Comparison of ENCODE assay signal across 1 cellular context in the genomic region with DNA sequence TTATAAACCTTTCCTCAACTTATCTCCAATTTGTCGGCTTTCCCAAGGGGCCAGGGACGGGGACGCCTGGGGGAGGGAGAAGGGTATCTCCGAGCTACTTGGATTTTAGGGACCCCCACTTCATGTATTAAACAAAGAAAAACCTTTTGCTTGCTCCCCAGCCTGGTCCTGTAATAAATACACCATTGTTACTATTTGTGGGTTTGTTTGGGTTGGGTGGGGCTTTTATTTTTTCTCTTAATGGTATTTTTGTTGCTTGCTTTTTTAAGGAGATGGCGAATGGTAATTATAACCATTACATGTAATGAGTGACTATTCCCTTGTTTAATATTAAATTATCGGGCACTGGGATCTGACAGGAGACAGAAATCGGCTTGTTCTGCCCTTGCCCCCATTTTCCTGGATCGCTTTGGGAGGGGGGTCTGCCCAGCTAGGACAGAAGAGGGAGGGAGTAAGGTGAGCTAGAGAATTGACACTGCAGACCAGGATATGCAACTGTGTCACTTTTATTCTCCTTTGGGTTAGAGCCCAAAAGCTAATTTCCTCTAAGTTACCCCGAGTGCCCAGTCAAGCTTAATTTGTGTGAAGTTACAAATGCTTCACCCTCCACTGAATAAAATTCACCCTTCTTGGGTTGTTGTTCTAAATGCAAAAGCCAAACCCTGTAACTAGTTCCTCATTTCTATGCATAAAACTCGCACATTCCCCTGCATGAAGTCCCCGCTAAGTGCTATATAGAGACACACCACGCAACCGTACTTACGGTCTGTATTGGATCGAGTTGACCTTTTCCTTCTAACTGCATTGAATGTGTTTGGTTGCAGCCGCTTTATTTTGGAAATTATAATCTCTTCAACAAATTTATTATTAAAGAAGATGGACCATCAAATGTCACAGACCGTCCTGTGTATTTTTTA.
TF ChIP-seq lines count a peak whose summit lies in the region.

No MANE protein-coding gene starts in this region.

TF ChIP-seq in GM12878, 131 proteins besides CTCF, POLR2A, EP300 and RAD21 (continued from another document):
- TF ChIP-seq CBFB (IDR thresholded peaks at IDR 0.05; ENCODE audit: low read depth) (0 out of 2 replicates have a peak, but pooled peaks have one; percentile 13), IKZF1 (conservative IDR thresholded peaks at IDR 0.05) (peak; percentile 49; the same call in 1 of the 2 replicates), FOXM1 (IDR thresholded peaks at IDR 0.05; ENCODE audit: low read depth, low read length) (no peak; the same call in 1 of the 2 replicates), CREM (IDR thresholded peaks at IDR 0.05; ENCODE audit: low read depth) (peak; percentile 6; the same call in 1 of the 2 replicates), POU2F2 (IDR thresholded peaks at IDR 0.05; ENCODE audit: borderline replicate concordance, low read depth, low read length) (peak; percentile 85; the same call in 2 of the 3 replicates), RCOR1 (conservative IDR thresholded peaks at IDR 0.05; ENCODE audit: low read depth, low read length) (no peak; the same call in 1 of the 2 replicates), MEF2B (IDR thresholded peaks at IDR 0.05; ENCODE audit: partially characterized antibody, poor library complexity, severe bottlenecking) (no peak), SMAD5 (IDR thresholded peaks at IDR 0.05; ENCODE audit: low read depth) (no peak; the same call in 1 of the 2 replicates), JUNB (IDR thresholded peaks at IDR 0.05) (no peak), WRNIP1 (IDR thresholded peaks at IDR 0.05; ENCODE audit: borderline replicate concordance, low read depth, low read length) (no peak), BRCA1 (IDR thresholded peaks at IDR 0.05; ENCODE audit: low read depth, low read length) (no peak), EGR1 (IDR thresholded peaks at IDR 0.05; ENCODE audit: borderline replicate concordance in 1 of 2, low read depth in 2 of 2, low read length in 2 of 2) (no peak), SP1 (IDR thresholded peaks at IDR 0.05; ENCODE audit: low read depth, low read length) (no peak), STAT3 (IDR thresholded peaks at IDR 0.05; ENCODE audit: low read depth, low read length) (0 out of 2 replicates have a peak, but pooled peaks have one; percentile 18), BACH1 (IDR thresholded peaks at IDR 0.05; ENCODE audit: borderline replicate concordance) (peak; percentile 52; the same call in 1 of the 2 replicates), BMI1 (IDR thresholded peaks at IDR 0.05; ENCODE audit: borderline replicate concordance) (0 out of 2 replicates have a peak, but pooled peaks have one; percentile 21), CEBPB (IDR thresholded peaks at IDR 0.05; ENCODE audit: borderline replicate concordance in 1 of 2, low read depth in 2 of 2, low read length in 2 of 2) (no peak), PAX8 (IDR thresholded peaks at IDR 0.05) (0 out of 2 replicates have a peak, but pooled peaks have one; percentile 72), NR2C2 (IDR thresholded peaks at IDR 0.05; ENCODE audit: borderline replicate concordance, control insufficient read depth, insufficient read length, low read depth) (no peak)
- TF ChIP-seq, protein P1, sequence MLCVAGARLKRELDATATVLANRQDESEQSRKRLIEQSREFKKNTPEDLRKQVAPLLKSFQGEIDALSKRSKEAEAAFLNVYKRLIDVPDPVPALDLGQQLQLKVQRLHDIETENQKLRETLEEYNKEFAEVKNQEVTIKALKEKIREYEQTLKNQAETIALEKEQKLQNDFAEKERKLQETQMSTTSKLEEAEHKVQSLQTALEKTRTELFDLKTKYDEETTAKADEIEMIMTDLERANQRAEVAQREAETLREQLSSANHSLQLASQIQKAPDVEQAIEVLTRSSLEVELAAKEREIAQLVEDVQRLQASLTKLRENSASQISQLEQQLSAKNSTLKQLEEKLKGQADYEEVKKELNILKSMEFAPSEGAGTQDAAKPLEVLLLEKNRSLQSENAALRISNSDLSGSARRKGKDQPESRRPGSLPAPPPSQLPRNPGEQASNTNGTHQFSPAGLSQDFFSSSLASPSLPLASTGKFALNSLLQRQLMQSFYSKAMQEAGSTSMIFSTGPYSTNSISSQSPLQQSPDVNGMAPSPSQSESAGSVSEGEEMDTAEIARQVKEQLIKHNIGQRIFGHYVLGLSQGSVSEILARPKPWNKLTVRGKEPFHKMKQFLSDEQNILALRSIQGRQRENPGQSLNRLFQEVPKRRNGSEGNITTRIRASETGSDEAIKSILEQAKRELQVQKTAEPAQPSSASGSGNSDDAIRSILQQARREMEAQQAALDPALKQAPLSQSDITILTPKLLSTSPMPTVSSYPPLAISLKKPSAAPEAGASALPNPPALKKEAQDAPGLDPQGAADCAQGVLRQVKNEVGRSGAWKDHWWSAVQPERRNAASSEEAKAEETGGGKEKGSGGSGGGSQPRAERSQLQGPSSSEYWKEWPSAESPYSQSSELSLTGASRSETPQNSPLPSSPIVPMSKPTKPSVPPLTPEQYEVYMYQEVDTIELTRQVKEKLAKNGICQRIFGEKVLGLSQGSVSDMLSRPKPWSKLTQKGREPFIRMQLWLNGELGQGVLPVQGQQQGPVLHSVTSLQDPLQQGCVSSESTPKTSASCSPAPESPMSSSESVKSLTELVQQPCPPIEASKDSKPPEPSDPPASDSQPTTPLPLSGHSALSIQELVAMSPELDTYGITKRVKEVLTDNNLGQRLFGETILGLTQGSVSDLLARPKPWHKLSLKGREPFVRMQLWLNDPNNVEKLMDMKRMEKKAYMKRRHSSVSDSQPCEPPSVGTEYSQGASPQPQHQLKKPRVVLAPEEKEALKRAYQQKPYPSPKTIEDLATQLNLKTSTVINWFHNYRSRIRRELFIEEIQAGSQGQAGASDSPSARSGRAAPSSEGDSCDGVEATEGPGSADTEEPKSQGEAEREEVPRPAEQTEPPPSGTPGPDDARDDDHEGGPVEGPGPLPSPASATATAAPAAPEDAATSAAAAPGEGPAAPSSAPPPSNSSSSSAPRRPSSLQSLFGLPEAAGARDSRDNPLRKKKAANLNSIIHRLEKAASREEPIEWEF (IDR thresholded peaks at IDR 0.05; ENCODE audit: insufficient replicate concordance, low read depth, low read length), result no peak
- TF ChIP-seq, protein P2, sequence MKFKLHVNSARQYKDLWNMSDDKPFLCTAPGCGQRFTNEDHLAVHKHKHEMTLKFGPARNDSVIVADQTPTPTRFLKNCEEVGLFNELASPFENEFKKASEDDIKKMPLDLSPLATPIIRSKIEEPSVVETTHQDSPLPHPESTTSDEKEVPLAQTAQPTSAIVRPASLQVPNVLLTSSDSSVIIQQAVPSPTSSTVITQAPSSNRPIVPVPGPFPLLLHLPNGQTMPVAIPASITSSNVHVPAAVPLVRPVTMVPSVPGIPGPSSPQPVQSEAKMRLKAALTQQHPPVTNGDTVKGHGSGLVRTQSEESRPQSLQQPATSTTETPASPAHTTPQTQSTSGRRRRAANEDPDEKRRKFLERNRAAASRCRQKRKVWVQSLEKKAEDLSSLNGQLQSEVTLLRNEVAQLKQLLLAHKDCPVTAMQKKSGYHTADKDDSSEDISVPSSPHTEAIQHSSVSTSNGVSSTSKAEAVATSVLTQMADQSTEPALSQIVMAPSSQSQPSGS (IDR thresholded peaks at IDR 0.05; ENCODE audit: low read length), result peak; percentile 53; the same call in 1 of the 2 replicates
- TF ChIP-seq, protein P3, sequence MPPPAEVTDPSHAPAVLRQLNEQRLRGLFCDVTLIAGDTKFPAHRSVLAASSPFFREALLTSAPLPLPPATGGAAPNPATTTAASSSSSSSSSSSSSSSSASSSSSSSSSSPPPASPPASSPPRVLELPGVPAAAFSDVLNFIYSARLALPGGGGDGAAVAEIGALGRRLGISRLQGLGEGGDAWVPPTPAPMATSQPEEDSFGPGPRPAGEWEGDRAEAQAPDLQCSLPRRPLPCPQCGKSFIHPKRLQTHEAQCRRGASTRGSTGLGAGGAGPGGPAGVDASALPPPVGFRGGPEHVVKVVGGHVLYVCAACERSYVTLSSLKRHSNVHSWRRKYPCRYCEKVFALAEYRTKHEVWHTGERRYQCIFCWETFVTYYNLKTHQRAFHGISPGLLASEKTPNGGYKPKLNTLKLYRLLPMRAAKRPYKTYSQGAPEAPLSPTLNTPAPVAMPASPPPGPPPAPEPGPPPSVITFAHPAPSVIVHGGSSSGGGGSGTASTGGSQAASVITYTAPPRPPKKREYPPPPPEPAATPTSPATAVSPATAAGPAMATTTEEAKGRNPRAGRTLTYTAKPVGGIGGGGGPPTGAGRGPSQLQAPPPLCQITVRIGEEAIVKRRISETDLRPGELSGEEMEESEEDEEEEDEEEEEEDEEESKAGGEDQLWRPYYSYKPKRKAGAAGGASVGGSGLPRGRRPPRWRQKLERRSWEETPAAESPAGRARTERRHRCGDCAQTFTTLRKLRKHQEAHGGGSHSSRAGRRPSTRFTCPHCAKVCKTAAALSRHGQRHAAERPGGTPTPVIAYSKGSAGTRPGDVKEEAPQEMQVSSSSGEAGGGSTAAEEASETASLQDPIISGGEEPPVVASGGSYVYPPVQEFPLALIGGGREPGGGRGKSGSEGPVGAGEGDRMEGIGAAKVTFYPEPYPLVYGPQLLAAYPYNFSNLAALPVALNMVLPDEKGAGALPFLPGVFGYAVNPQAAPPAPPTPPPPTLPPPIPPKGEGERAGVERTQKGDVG (CRISPR knock-in tag; IDR thresholded peaks at IDR 0.05), result 0 out of 2 replicates have a peak, but pooled peaks have one; percentile 42
- TF ChIP-seq, protein P4, sequence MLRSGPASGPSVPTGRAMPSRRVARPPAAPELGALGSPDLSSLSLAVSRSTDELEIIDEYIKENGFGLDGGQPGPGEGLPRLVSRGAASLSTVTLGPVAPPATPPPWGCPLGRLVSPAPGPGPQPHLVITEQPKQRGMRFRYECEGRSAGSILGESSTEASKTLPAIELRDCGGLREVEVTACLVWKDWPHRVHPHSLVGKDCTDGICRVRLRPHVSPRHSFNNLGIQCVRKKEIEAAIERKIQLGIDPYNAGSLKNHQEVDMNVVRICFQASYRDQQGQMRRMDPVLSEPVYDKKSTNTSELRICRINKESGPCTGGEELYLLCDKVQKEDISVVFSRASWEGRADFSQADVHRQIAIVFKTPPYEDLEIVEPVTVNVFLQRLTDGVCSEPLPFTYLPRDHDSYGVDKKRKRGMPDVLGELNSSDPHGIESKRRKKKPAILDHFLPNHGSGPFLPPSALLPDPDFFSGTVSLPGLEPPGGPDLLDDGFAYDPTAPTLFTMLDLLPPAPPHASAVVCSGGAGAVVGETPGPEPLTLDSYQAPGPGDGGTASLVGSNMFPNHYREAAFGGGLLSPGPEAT (IDR thresholded peaks at IDR 0.05; ENCODE audit: low read depth), result peak; percentile 78; the same call in 1 of the 2 replicates
TF ChIP-seq in GM12878: peak in this region for 29.
